In genomic region chr11:46263120-46263519, GRCh38 we compare ENCODE assay signal across 2 cellular contexts.
TF ChIP-seq lines count a peak whose summit lies in the region.

No MANE protein-coding gene starts in this region.

TF ChIP-seq in IMR-90, 13 proteins besides CTCF, POLR2A, EP300 and RAD21 (continued from another document):
- TF ChIP-seq, protein P1, sequence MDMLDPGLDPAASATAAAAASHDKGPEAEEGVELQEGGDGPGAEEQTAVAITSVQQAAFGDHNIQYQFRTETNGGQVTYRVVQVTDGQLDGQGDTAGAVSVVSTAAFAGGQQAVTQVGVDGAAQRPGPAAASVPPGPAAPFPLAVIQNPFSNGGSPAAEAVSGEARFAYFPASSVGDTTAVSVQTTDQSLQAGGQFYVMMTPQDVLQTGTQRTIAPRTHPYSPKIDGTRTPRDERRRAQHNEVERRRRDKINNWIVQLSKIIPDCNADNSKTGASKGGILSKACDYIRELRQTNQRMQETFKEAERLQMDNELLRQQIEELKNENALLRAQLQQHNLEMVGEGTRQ (IDR thresholded peaks at IDR 0.05; ENCODE audit: low read depth, low read length) = no peak
- TF ChIP-seq MXI1 (IDR thresholded peaks at IDR 0.05; ENCODE audit: borderline replicate concordance, low read depth, low read length) = no peak
- TF ChIP-seq CEBPB (IDR thresholded peaks at IDR 0.05; ENCODE audit: low read depth, low read length) = no peak
- no peak for TF ChIP-seq FOS (IDR thresholded peaks at IDR 0.05; ENCODE audit: low read depth, low read length)
- no peak for TF ChIP-seq CHD1 (IDR thresholded peaks at IDR 0.05; ENCODE audit: low read depth, low read length)
- no peak for TF ChIP-seq SMC3 (IDR thresholded peaks at IDR 0.05; ENCODE audit: low read depth, low read length)
- no peak for TF ChIP-seq NFE2L2 (IDR thresholded peaks at IDR 0.05; ENCODE audit: low read depth, low read length)
- no peak for TF ChIP-seq BHLHE40 (IDR thresholded peaks at IDR 0.05; ENCODE audit: low read depth, low read length)

TF ChIP-seq in WTC11, 78 proteins besides CTCF, POLR2A, EP300 and RAD21:
- TF ChIP-seq AFF4 (CRISPR knock-in tag; IDR thresholded peaks at IDR 0.05; ENCODE audit: borderline replicate concordance) (no peak), IRF2 (CRISPR knock-in tag; IDR thresholded peaks at IDR 0.05; ENCODE audit: borderline replicate concordance, low read depth) (no peak), OVOL2 (CRISPR knock-in tag; IDR thresholded peaks at IDR 0.05; ENCODE audit: borderline replicate concordance) (no peak), E2F4 (CRISPR knock-in tag; IDR thresholded peaks at IDR 0.05; ENCODE audit: borderline replicate concordance, low read depth) (no peak), FOXP1 (CRISPR knock-in tag; IDR thresholded peaks at IDR 0.05; ENCODE audit: borderline replicate concordance) (no peak), ESRRA (CRISPR knock-in tag; IDR thresholded peaks at IDR 0.05; ENCODE audit: borderline replicate concordance) (no peak), CREM (CRISPR knock-in tag; IDR thresholded peaks at IDR 0.05) (no peak), ELF4 (CRISPR knock-in tag; IDR thresholded peaks at IDR 0.05; ENCODE audit: low read depth) (no peak), TP53 (CRISPR knock-in tag; IDR thresholded peaks at IDR 0.05) (no peak), TEAD1 (CRISPR knock-in tag; IDR thresholded peaks at IDR 0.05) (no peak), NFE2L1 (CRISPR knock-in tag; IDR thresholded peaks at IDR 0.05) (no peak), ZNF425 (CRISPR knock-in tag; conservative IDR thresholded peaks at IDR 0.05) (no peak), NR3C1 (CRISPR knock-in tag; conservative IDR thresholded peaks at IDR 0.05; ENCODE audit: low read depth) (no peak), ZNF232 (CRISPR knock-in tag; IDR thresholded peaks at IDR 0.05) (no peak), E2F5 (CRISPR knock-in tag; IDR thresholded peaks at IDR 0.05) (no peak), FOXJ3 (CRISPR knock-in tag; IDR thresholded peaks at IDR 0.05; ENCODE audit: borderline replicate concordance) (no peak)
- TF ChIP-seq, protein P2, sequence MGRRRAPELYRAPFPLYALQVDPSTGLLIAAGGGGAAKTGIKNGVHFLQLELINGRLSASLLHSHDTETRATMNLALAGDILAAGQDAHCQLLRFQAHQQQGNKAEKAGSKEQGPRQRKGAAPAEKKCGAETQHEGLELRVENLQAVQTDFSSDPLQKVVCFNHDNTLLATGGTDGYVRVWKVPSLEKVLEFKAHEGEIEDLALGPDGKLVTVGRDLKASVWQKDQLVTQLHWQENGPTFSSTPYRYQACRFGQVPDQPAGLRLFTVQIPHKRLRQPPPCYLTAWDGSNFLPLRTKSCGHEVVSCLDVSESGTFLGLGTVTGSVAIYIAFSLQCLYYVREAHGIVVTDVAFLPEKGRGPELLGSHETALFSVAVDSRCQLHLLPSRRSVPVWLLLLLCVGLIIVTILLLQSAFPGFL (CRISPR knock-in tag; IDR thresholded peaks at IDR 0.05; ENCODE audit: borderline replicate concordance) = no peak
- TF ChIP-seq, protein P3, sequence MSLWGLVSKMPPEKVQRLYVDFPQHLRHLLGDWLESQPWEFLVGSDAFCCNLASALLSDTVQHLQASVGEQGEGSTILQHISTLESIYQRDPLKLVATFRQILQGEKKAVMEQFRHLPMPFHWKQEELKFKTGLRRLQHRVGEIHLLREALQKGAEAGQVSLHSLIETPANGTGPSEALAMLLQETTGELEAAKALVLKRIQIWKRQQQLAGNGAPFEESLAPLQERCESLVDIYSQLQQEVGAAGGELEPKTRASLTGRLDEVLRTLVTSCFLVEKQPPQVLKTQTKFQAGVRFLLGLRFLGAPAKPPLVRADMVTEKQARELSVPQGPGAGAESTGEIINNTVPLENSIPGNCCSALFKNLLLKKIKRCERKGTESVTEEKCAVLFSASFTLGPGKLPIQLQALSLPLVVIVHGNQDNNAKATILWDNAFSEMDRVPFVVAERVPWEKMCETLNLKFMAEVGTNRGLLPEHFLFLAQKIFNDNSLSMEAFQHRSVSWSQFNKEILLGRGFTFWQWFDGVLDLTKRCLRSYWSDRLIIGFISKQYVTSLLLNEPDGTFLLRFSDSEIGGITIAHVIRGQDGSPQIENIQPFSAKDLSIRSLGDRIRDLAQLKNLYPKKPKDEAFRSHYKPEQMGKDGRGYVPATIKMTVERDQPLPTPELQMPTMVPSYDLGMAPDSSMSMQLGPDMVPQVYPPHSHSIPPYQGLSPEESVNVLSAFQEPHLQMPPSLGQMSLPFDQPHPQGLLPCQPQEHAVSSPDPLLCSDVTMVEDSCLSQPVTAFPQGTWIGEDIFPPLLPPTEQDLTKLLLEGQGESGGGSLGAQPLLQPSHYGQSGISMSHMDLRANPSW (CRISPR knock-in tag; conservative IDR thresholded peaks at IDR 0.05; ENCODE audit: low read depth) = no peak
- TF ChIP-seq, protein P4, sequence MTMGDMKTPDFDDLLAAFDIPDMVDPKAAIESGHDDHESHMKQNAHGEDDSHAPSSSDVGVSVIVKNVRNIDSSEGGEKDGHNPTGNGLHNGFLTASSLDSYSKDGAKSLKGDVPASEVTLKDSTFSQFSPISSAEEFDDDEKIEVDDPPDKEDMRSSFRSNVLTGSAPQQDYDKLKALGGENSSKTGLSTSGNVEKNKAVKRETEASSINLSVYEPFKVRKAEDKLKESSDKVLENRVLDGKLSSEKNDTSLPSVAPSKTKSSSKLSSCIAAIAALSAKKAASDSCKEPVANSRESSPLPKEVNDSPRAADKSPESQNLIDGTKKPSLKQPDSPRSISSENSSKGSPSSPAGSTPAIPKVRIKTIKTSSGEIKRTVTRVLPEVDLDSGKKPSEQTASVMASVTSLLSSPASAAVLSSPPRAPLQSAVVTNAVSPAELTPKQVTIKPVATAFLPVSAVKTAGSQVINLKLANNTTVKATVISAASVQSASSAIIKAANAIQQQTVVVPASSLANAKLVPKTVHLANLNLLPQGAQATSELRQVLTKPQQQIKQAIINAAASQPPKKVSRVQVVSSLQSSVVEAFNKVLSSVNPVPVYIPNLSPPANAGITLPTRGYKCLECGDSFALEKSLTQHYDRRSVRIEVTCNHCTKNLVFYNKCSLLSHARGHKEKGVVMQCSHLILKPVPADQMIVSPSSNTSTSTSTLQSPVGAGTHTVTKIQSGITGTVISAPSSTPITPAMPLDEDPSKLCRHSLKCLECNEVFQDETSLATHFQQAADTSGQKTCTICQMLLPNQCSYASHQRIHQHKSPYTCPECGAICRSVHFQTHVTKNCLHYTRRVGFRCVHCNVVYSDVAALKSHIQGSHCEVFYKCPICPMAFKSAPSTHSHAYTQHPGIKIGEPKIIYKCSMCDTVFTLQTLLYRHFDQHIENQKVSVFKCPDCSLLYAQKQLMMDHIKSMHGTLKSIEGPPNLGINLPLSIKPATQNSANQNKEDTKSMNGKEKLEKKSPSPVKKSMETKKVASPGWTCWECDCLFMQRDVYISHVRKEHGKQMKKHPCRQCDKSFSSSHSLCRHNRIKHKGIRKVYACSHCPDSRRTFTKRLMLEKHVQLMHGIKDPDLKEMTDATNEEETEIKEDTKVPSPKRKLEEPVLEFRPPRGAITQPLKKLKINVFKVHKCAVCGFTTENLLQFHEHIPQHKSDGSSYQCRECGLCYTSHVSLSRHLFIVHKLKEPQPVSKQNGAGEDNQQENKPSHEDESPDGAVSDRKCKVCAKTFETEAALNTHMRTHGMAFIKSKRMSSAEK (CRISPR knock-in tag; IDR thresholded peaks at IDR 0.05; ENCODE audit: borderline replicate concordance) = no peak
- TF ChIP-seq, protein P5, sequence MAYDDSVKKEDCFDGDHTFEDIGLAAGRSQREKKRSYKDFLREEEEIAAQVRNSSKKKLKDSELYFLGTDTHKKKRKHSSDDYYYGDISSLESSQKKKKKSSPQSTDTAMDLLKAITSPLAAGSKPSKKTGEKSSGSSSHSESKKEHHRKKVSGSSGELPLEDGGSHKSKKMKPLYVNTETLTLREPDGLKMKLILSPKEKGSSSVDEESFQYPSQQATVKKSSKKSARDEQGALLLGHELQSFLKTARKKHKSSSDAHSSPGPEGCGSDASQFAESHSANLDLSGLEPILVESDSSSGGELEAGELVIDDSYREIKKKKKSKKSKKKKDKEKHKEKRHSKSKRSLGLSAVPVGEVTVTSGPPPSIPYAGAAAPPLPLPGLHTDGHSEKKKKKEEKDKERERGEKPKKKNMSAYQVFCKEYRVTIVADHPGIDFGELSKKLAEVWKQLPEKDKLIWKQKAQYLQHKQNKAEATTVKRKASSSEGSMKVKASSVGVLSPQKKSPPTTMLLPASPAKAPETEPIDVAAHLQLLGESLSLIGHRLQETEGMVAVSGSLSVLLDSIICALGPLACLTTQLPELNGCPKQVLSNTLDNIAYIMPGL (CRISPR knock-in tag; IDR thresholded peaks at IDR 0.05) = no peak
